In the genomic region with DNA sequence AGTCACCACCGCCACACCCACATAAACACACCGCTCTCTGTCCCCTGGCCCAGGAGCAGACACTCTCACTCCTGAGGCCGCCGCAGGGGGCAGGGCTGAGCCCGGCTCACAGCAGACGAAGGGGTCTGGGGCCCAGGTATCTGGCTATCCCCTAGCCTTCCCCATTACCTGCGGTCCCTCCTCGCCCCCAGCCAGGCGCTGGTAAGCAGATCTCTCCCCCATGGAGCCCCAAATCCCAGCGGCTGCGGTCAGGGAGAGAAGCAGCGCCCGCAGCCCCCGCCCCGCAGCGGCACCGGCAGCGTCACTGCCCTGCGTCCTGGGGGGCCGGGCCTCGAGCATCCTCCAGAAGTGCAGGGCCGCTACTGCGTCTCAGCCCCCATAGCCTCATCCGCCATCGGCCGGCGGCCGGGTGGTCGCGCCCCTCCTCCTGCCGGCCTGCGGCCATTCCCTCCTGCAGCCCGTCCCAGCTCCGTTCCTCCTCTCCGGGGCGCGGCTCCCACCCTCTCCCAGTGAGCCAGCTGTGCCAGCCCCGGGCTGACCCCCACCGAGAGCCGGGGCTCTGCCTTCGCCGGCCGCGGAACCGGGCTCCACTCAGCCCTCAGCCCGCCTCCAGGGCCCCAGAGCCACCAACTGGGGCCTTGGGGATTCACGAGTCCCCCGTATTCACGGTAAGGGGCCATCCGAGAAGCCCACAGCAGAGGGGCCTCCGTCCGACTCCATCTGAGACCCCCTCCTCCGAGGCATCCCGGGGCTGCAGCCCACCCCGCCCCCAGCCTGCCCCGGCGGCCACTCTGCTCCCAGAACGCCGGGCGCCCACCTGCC, we compare ENCODE assay signal across 1 cellular context.
TF ChIP-seq lines count a peak whose summit lies in the region.

No MANE protein-coding gene starts in this region.

TF ChIP-seq in GM12878, 131 proteins besides CTCF, POLR2A, EP300 and RAD21 (continued from another document):
- TF ChIP-seq, protein P1, sequence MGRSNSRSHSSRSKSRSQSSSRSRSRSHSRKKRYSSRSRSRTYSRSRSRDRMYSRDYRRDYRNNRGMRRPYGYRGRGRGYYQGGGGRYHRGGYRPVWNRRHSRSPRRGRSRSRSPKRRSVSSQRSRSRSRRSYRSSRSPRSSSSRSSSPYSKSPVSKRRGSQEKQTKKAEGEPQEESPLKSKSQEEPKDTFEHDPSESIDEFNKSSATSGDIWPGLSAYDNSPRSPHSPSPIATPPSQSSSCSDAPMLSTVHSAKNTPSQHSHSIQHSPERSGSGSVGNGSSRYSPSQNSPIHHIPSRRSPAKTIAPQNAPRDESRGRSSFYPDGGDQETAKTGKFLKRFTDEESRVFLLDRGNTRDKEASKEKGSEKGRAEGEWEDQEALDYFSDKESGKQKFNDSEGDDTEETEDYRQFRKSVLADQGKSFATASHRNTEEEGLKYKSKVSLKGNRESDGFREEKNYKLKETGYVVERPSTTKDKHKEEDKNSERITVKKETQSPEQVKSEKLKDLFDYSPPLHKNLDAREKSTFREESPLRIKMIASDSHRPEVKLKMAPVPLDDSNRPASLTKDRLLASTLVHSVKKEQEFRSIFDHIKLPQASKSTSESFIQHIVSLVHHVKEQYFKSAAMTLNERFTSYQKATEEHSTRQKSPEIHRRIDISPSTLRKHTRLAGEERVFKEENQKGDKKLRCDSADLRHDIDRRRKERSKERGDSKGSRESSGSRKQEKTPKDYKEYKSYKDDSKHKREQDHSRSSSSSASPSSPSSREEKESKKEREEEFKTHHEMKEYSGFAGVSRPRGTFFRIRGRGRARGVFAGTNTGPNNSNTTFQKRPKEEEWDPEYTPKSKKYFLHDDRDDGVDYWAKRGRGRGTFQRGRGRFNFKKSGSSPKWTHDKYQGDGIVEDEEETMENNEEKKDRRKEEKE (IDR thresholded peaks at IDR 0.05), result no peak
- TF ChIP-seq SUPT20H (IDR thresholded peaks at IDR 0.05; ENCODE audit: borderline replicate concordance, control insufficient read depth, low read depth, low read length) (no peak), MYC (IDR thresholded peaks at IDR 0.05; ENCODE audit: insufficient read depth, insufficient read length, insufficient replicate concordance, low read length, severe bottlenecking) (no peak), BMI1 (IDR thresholded peaks at IDR 0.05; ENCODE audit: borderline replicate concordance) (no peak), EZH2 (IDR thresholded peaks at IDR 0.05; ENCODE audit: borderline replicate concordance, control insufficient read depth, low read depth, low read length) (no peak), BCL11A (IDR thresholded peaks at IDR 0.05; ENCODE audit: low read depth, low read length) (no peak), RUNX3 (IDR thresholded peaks at IDR 0.05; ENCODE audit: low read length) (peak; percentile 36), RB1 (IDR thresholded peaks at IDR 0.05; ENCODE audit: borderline replicate concordance) (no peak), IKZF1 (conservative IDR thresholded peaks at IDR 0.05) (peak; percentile 57), SIX5 (IDR thresholded peaks at IDR 0.05; ENCODE audit: low read depth, low read length, severe bottlenecking) (no peak), CREB1 (IDR thresholded peaks at IDR 0.05; ENCODE audit: low read depth) (peak; percentile 88), BHLHE40 (IDR thresholded peaks at IDR 0.05; ENCODE audit: borderline replicate concordance in 1 of 2, low read depth in 2 of 2, low read length in 1 of 2) (0 out of 4 replicates have a peak, but pooled peaks have one; percentile 7 to 15), NR2F1 (conservative IDR thresholded peaks at IDR 0.05) (0 out of 2 replicates have a peak, but pooled peaks have one; percentile 2), MEF2B (IDR thresholded peaks at IDR 0.05; ENCODE audit: partially characterized antibody, poor library complexity, severe bottlenecking) (no peak), SMAD5 (IDR thresholded peaks at IDR 0.05; ENCODE audit: low read depth) (no peak), RFX5 (IDR thresholded peaks at IDR 0.05; ENCODE audit: low read depth, low read length) (no peak), KAT2A (conservative IDR thresholded peaks at IDR 0.05; ENCODE audit: control insufficient read depth, low read depth, low read length) (no peak), CBX3 (IDR thresholded peaks at IDR 0.05; ENCODE audit: borderline replicate concordance, low read depth) (no peak), CHD2 (IDR thresholded peaks at IDR 0.05; ENCODE audit: borderline replicate concordance, low read depth, low read length) (no peak), NFXL1 (IDR thresholded peaks at IDR 0.05; ENCODE audit: borderline replicate concordance) (no peak), TAF1 (IDR thresholded peaks at IDR 0.05; ENCODE audit: borderline replicate concordance, low read depth, low read length) (no peak), IKZF2 (IDR thresholded peaks at IDR 0.05) (0 out of 4 replicates have a peak, but pooled peaks of 1 of the 2 experiments have one; percentile 5), BRCA1 (IDR thresholded peaks at IDR 0.05; ENCODE audit: low read depth, low read length) (no peak), JUND (IDR thresholded peaks at IDR 0.05; ENCODE audit: low read depth, low read length) (no peak), TCF3 (IDR thresholded peaks at IDR 0.05; ENCODE audit: borderline replicate concordance, insufficient read depth, low read depth, low read length) (no peak), SP1 (IDR thresholded peaks at IDR 0.05; ENCODE audit: low read depth, low read length) (no peak), TBL1XR1 (IDR thresholded peaks at IDR 0.05; ENCODE audit: low read depth, low read length) (no peak), DPF2 (IDR thresholded peaks at IDR 0.05) (peak; percentile 31; the same call in 1 of the 2 replicates)
- TF ChIP-seq, protein P2, sequence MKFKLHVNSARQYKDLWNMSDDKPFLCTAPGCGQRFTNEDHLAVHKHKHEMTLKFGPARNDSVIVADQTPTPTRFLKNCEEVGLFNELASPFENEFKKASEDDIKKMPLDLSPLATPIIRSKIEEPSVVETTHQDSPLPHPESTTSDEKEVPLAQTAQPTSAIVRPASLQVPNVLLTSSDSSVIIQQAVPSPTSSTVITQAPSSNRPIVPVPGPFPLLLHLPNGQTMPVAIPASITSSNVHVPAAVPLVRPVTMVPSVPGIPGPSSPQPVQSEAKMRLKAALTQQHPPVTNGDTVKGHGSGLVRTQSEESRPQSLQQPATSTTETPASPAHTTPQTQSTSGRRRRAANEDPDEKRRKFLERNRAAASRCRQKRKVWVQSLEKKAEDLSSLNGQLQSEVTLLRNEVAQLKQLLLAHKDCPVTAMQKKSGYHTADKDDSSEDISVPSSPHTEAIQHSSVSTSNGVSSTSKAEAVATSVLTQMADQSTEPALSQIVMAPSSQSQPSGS (IDR thresholded peaks at IDR 0.05; ENCODE audit: low read length), result no peak
- TF ChIP-seq, protein P3, sequence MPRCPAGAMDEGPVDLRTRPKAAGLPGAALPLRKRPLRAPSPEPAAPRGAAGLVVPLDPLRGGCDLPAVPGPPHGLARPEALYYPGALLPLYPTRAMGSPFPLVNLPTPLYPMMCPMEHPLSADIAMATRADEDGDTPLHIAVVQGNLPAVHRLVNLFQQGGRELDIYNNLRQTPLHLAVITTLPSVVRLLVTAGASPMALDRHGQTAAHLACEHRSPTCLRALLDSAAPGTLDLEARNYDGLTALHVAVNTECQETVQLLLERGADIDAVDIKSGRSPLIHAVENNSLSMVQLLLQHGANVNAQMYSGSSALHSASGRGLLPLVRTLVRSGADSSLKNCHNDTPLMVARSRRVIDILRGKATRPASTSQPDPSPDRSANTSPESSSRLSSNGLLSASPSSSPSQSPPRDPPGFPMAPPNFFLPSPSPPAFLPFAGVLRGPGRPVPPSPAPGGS (IDR thresholded peaks at IDR 0.05; ENCODE audit: borderline replicate concordance, insufficient read depth, low read depth, low read length, poor library complexity, severe bottlenecking), result no peak
- TF ChIP-seq, protein P4, sequence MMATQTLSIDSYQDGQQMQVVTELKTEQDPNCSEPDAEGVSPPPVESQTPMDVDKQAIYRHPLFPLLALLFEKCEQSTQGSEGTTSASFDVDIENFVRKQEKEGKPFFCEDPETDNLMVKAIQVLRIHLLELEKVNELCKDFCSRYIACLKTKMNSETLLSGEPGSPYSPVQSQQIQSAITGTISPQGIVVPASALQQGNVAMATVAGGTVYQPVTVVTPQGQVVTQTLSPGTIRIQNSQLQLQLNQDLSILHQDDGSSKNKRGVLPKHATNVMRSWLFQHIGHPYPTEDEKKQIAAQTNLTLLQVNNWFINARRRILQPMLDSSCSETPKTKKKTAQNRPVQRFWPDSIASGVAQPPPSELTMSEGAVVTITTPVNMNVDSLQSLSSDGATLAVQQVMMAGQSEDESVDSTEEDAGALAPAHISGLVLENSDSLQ (IDR thresholded peaks at IDR 0.05), result no peak
- TF ChIP-seq, protein P5, sequence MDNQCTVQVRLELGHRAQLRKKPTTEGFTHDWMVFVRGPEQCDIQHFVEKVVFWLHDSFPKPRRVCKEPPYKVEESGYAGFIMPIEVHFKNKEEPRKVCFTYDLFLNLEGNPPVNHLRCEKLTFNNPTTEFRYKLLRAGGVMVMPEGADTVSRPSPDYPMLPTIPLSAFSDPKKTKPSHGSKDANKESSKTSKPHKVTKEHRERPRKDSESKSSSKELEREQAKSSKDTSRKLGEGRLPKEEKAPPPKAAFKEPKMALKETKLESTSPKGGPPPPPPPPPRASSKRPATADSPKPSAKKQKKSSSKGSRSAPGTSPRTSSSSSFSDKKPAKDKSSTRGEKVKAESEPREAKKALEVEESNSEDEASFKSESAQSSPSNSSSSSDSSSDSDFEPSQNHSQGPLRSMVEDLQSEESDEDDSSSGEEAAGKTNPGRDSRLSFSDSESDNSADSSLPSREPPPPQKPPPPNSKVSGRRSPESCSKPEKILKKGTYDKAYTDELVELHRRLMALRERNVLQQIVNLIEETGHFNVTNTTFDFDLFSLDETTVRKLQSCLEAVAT (IDR thresholded peaks at IDR 0.05), result no peak
- TF ChIP-seq, protein P6, sequence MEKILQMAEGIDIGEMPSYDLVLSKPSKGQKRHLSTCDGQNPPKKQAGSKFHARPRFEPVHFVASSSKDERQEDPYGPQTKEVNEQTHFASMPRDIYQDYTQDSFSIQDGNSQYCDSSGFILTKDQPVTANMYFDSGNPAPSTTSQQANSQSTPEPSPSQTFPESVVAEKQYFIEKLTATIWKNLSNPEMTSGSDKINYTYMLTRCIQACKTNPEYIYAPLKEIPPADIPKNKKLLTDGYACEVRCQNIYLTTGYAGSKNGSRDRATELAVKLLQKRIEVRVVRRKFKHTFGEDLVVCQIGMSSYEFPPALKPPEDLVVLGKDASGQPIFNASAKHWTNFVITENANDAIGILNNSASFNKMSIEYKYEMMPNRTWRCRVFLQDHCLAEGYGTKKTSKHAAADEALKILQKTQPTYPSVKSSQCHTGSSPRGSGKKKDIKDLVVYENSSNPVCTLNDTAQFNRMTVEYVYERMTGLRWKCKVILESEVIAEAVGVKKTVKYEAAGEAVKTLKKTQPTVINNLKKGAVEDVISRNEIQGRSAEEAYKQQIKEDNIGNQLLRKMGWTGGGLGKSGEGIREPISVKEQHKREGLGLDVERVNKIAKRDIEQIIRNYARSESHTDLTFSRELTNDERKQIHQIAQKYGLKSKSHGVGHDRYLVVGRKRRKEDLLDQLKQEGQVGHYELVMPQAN (conservative IDR thresholded peaks at IDR 0.05), result 0 out of 2 replicates have a peak, but pooled peaks have one; percentile 23
TF ChIP-seq in GM12878: peak in this region for 12.
